ENCODE assay signal across 8 cellular contexts in the genomic region with DNA sequence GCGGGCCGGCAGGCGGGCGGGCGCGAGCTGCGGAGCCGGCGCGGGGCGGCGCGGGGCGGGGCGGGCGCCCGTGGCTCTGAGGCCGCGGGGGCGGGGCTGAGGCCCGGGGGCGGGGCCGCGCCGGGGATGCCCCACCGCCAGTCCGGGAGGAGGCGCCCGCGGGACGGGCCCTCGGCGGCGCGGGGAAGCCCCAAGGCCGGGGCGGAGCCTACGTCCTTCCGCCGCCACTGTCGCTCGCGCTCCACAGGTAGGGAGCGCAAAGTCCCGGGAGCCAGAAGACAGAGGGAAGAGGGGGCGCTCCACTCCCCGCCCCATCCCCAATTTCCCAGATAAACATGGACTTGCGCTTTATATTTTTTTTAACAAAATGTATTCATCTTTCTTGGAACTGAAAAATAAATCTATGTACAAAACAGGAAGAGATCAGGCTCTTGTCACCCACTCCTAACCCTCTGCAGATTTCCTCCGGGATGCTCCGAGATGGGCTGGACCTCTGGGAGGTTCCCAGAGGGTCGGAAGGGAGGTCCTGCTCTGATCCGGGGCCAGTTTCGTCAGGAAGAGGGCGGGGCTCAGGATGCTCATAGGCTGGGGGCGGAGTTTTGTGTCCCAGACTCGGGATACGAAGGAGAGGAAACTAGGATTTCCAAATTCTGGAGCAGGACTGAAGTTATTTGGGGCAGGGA. TPM values are rescaled to one million over a fixed set of nuclear protein-coding genes. Genes with fewer than 3 reads are reported as not detected.
DNase-seq lines count a peak whose midpoint lies in the region; ATAC-seq, FAIRE-seq and TF ChIP-seq lines count a peak whose summit lies in the region.

A gene (minus strand): TSS at position 52 of the 683 bp plus-strand sequence. CDS start 65 bp downstream, outside the sequence.

- H3K4me3 Mint-ChIP-seq in dendritic cell treated with granulocyte-macrophage colony-stimulating factor and Interleukin-4, amounts not matched to agents 40 ng/mL and 50 ng/mL, for 4 days = peak within 1 kb of the TSS; percentile 77

- H3K27me3 Mint-ChIP-seq in dendritic cell treated with granulocyte-macrophage colony-stimulating factor and Interleukin-4, amounts not matched to agents 40 ng/mL and 50 ng/mL, for 4 days = no peaks in the 10 kb centered on the region

- no peaks in the 10 kb centered on the region for H3K9me3 Mint-ChIP-seq in dendritic cell treated with granulocyte-macrophage colony-stimulating factor and Interleukin-4, amounts not matched to agents 40 ng/mL and 50 ng/mL, for 4 days

- peaks cover 8 to 42% of the 10 kb centered on the region in 2 donors for H3K4me1 ChIP-seq in left lung

- H3K4me3 ChIP-seq in left lung = peak within 1 kb of the TSS; percentile 51 to 65

- peaks cover 41% of the 10 kb centered on the region for H3K4me1 Mint-ChIP-seq in dendritic cell treated with granulocyte-macrophage colony-stimulating factor and Interleukin-4, amounts not matched to agents 40 ng/mL and 50 ng/mL, for 4 days (ENCODE audit: low read depth)

- FAIRE-seq in GM18507 (lab: Jason Lieb, UNC) = peak; percentile 75

- peak within 1 kb of the TSS; percentile 77 for H3K27ac Mint-ChIP-seq in dendritic cell treated with granulocyte-macrophage colony-stimulating factor and Interleukin-4, amounts not matched to agents 40 ng/mL and 50 ng/mL, for 4 days

- peaks cover 59% of the 10 kb centered on the region for H3K36me3 Mint-ChIP-seq in dendritic cell treated with granulocyte-macrophage colony-stimulating factor and Interleukin-4, amounts not matched to agents 40 ng/mL and 50 ng/mL, for 4 days (ENCODE audit: low read depth)

- no peaks in the 10 kb centered on the region for H3K9me3 ChIP-seq in left lung

- TF ChIP-seq CTCF in 22Rv1 (IDR thresholded peaks at IDR 0.05) = peak; percentile 65
- no peak for TF ChIP-seq CTCF in left lung (IDR thresholded peaks at IDR 0.05)

- DNase-seq in GM18507 (ENCODE audit: extremely low spot score, insufficient read length, low read depth) = peak; percentile 87
- peak; percentile 80 for DNase-seq in NCI-H510A (lab: John Stamatoyannopoulos, UW)
- DNase-seq in activated CD4-positive, alpha-beta T cell treated with anti-CD3 and anti-CD28 coated beads, Interleukin-2, amount 50 U/mL, for 1 hour = peak; percentile 82
- peak; percentile 84 to 98 for DNase-seq in left lung
- DNase-seq in stimulated activated CD4-positive, alpha-beta T cell treated with anti-CD3 and anti-CD28 coated beads, Interleukin-2, amount 100 ng/mL, for 24 hours = peak; percentile 87 to 90

- H3K36me3 ChIP-seq in left lung = peaks cover 0 to 46% of the 10 kb centered on the region in 2 donors

- intact Hi-C loops in dendritic cell treated with granulocyte-macrophage colony-stimulating factor and Interleukin-4, amounts not matched to agents 40 ng/mL and 50 ng/mL, for 4 days (cut with micrococcal nuclease) = loop anchor here (1.0 kb wide), 1 partner anchor 25 kb away; a partner anchor contains a TSS
- intact Hi-C loops in left lung (cut with DNase I) = no loop called here

- H3K27me3 ChIP-seq in left lung = no peaks in the 10 kb centered on the region

- H3K27ac ChIP-seq in 22Rv1 (peak within 1 kb of the TSS; percentile 88), left lung (peak within 1 kb of the TSS; percentile 80 to 83)

- ATAC-seq in HG03280 (IDR thresholded peaks at IDR 0.05; ENCODE audit: unreplicated experiment) (peak; percentile 74), left lung (peak; percentile 95)

RNA-seq across cellular contexts. Expression of the gene that starts here (rescaled TPM):
- total RNA-seq in left lung = 10 to 100 TPM; 19.3 to 23.2 TPM

Comparison
In these comparisons a context has a peak if more than half of its experiments do, and no peak if none do; other contexts are left out.
1. Peak in every context shown above with its lines: DNase-seq, ATAC-seq, H3K4me3 ChIP-seq and H3K27ac ChIP-seq.